8 cellular contexts compared by ENCODE assay signal in the genomic region with DNA sequence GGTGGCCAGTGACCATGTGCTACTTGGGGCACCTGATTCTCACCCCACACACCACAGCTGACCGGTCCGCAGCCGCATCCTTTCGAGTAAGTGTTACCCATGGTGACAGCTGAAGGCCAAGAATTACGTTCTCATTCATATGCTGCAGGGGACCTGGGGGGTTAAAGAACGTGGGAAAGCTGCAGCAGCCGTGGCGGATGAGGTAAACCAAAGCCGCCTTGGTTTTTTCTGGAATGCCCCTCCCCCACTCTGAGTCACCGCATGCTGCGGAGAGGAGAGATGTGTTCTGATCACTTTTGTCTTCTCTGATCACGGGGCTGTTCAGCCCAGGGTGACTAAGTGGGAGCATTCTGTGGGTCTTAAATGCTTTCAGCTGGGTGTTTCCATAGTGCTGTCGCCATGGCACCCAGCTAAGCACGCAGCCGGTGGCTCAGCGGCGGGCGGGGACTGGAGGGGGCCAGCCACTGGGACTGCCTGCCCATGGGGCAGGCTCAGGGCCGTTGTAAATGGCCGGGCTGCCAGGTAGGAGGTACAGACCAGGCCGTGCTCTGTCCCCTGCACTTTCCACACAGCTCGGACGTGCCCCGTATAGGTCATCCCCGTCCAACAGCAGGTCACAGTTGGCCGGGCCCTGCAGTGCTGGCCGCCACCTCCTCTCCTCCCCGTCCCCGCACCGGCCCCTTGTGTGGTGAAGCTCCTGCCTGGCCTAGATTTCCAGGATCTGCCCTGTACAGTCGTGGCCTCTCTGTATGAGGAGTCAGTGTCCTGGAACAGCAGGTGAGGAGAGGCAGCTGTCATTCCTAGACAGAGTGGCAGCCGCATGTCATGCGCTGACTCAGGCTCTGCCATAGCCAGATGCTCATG.
DNase-seq lines count a peak whose midpoint lies in the region; ATAC-seq and TF ChIP-seq lines count a peak whose summit lies in the region.

No MANE protein-coding gene starts in this region.

- CTCF ChIA-PET in HEK293T (lab: Yijun Ruan, JAX): interaction anchor here (0.6 to 1.2 kb wide), 4 partner anchors 15 to 390 kb away, joined by 3 to 9 read pairs (median 3); no protein-coding TSS in a partner anchor

- H3K9me3 ChIP-seq in mesodermal cell (ENCODE audit: control insufficient read depth, low read length): no peaks in the 10 kb centered on the region

- DNase-seq in HEK293T (ENCODE audit: extremely low spot score) (peak; percentile 54), NCI-H526 (lab: John Stamatoyannopoulos, UW) (peak; percentile 43 to 76), NCI-H446 treated with DMSO at 0.1 percent for 48 hours (lab: John Stamatoyannopoulos, UW) (no peak)
- DNase-seq in activated CD8-positive, alpha-beta memory T cell treated with anti-CD3 and anti-CD28 coated beads for 1 hour (ENCODE audit: extremely low read depth in 1 of 2, low read depth in 1 of 2): peak; percentile 73 to 96
- DNase-seq in effector CD4-positive, alpha-beta T cell: peak; percentile 89
- DNase-seq in stimulated activated CD8-positive, alpha-beta memory T cell treated with anti-CD3 and anti-CD28 coated beads, Interleukin-12 subunit alpha, Interleukin-12 subunit beta, amount 100 ng/mL, for 24 hours (ENCODE audit: extremely low read depth): peak; percentile 79

- peaks cover 61% of the 10 kb centered on the region for H3K4me1 ChIP-seq in mesodermal cell (ENCODE audit: control insufficient read depth, insufficient read depth, low read length, poor library complexity, severe bottlenecking)

- H3K36me3 ChIP-seq in mesodermal cell (ENCODE audit: control insufficient read depth, insufficient read depth, low read length): peaks cover 2% of the 10 kb centered on the region

- peak overlapping the region; percentile 94 for H3K27ac ChIP-seq in mesodermal cell (ENCODE audit: low read depth, low read length, severe bottlenecking)

- WGBS in mesodermal cell (ENCODE audit: insufficient coverage in 2 of 2), 2 experiments: 35 to 42% methylated on average over 20 to 27 of the region's 33 CpGs

- ATAC-seq in GM21717 (IDR thresholded peaks at IDR 0.05; ENCODE audit: unreplicated experiment): no peak

- no peak overlapping the region for H3K4me3 ChIP-seq in mesodermal cell (ENCODE audit: extremely low read depth, insufficient read depth, low read length, poor library complexity, severe bottlenecking)

- POLR2A ChIA-PET in HEK293T (lab: Yijun Ruan, JAX): interaction anchor here (0.5 to 1.8 kb wide), 4 partner anchors 59 to 640 kb away, joined by 3 to 8 read pairs (median 4); a partner anchor contains a TSS

TF ChIP-seq in HEK293T, 16 proteins besides CTCF, POLR2A, EP300 and RAD21:
- TF ChIP-seq FOXA1 (IDR thresholded peaks at IDR 0.05): no peak
- TF ChIP-seq HDGF (IDR thresholded peaks at IDR 0.05; ENCODE audit: borderline replicate concordance): no peak
- no peak for TF ChIP-seq FOXM1 (IDR thresholded peaks at IDR 0.05; ENCODE audit: borderline replicate concordance)
- no peak for TF ChIP-seq LEF1 (IDR thresholded peaks at IDR 0.05; ENCODE audit: borderline replicate concordance)
- no peak for TF ChIP-seq ARNT (IDR thresholded peaks at IDR 0.05)
- no peak for TF ChIP-seq SUZ12 (IDR thresholded peaks at IDR 0.05)
- no peak for TF ChIP-seq SP1 (IDR thresholded peaks at IDR 0.05)
- no peak for TF ChIP-seq CTBP1 (IDR thresholded peaks at IDR 0.05; ENCODE audit: borderline replicate concordance)
- TF ChIP-seq NFRKB (IDR thresholded peaks at IDR 0.05): no peak
- TF ChIP-seq, protein P1, sequence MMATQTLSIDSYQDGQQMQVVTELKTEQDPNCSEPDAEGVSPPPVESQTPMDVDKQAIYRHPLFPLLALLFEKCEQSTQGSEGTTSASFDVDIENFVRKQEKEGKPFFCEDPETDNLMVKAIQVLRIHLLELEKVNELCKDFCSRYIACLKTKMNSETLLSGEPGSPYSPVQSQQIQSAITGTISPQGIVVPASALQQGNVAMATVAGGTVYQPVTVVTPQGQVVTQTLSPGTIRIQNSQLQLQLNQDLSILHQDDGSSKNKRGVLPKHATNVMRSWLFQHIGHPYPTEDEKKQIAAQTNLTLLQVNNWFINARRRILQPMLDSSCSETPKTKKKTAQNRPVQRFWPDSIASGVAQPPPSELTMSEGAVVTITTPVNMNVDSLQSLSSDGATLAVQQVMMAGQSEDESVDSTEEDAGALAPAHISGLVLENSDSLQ (IDR thresholded peaks at IDR 0.05): no peak
- no peak for TF ChIP-seq BHLHE40 (IDR thresholded peaks at IDR 0.05; ENCODE audit: borderline replicate concordance)
- TF ChIP-seq FOXK2 (IDR thresholded peaks at IDR 0.05): no peak
- no peak for TF ChIP-seq TARDBP (IDR thresholded peaks at IDR 0.05)
- TF ChIP-seq ELF4 (IDR thresholded peaks at IDR 0.05): no peak
- no peak for TF ChIP-seq ZNF384 (IDR thresholded peaks at IDR 0.05)
- no peak for TF ChIP-seq L3MBTL2 (conservative IDR thresholded peaks at IDR 0.05)
